ENCODE assay signal across 8 cellular contexts in genomic region chr3:128879991-128880390, GRCh38. TPM values are rescaled to one million over a fixed set of nuclear protein-coding genes. Genes with fewer than 3 reads are reported as not detected.
A peak's percentile ranks its signal among the peaks of the same experiment; 100 is the strongest.
DNase-seq lines count a peak whose midpoint lies in the region; ATAC-seq, FAIRE-seq and TF ChIP-seq lines count a peak whose summit lies in the region.

No MANE protein-coding gene starts in this region.

- H3K27ac Mint-ChIP-seq in Caco-2 (ENCODE audit: unreplicated experiment) (peak overlapping the region; percentile 87), osteocyte (ENCODE audit: unreplicated experiment) (peak overlapping the region; percentile 96)

- TSS peak; percentile 47 for BruUV-seq in Caco-2 (replicated peaks; lab: Mats Ljungman, UMichigan)

- H3K27me3 ChIP-seq in Caco-2 (replicated peaks; ENCODE audit: control insufficient read depth, insufficient read depth, low read length) (no peaks in the 10 kb centered on the region), OCI-LY3 (ENCODE audit: low read depth, low read length) (no peaks in the 10 kb centered on the region), endocrine pancreas (ENCODE audit: control insufficient read depth, insufficient read depth, low read length) (no peaks in the 10 kb centered on the region)

- no peaks in the 10 kb centered on the region for H3K9me3 ChIP-seq in Caco-2
- no peaks in the 10 kb centered on the region for H3K9me3 ChIP-seq in OCI-LY3 (ENCODE audit: insufficient read depth, low read length)
- no peaks in the 10 kb centered on the region for H3K9me3 ChIP-seq in endocrine pancreas (ENCODE audit: control insufficient read depth, low read length)

- peaks cover 56% of the 10 kb centered on the region for H3K36me3 Mint-ChIP-seq in Caco-2 (ENCODE audit: insufficient read depth, unreplicated experiment)
- H3K36me3 Mint-ChIP-seq in osteocyte (ENCODE audit: unreplicated experiment) = peaks cover 10% of the 10 kb centered on the region

- peaks cover 72% of the 10 kb centered on the region for H3K79me2 ChIP-seq in OCI-LY3 (ENCODE audit: low read length)

- POLR2A ChIA-PET in Caco-2 (lab: Charles Lee) = interaction anchor here (0.9 to 1.9 kb wide), 3 partner anchors 9 to 756 kb away, joined by 3 to 12 read pairs (median 6); partner anchors contain the start of gene RUVBL1

- H3K27ac ChIP-seq in OCI-LY3 (ENCODE audit: low read length) = peak overlapping the region; percentile 48

- peak overlapping the region; percentile 85 for H2AFZ ChIP-seq in OCI-LY3 (ENCODE audit: low read depth, low read length)

- ATAC-seq in HG03045 (IDR thresholded peaks at IDR 0.05; ENCODE audit: unreplicated experiment) (no peak), HG03280 (IDR thresholded peaks at IDR 0.05; ENCODE audit: unreplicated experiment) (no peak)

- TF ChIP-seq CTCF in Caco-2 (IDR thresholded peaks at IDR 0.05; ENCODE audit: insufficient read depth in 1 of 2, low read depth in 1 of 2, low read length in 1 of 2, severe bottlenecking in 1 of 2, unreplicated experiment in 1 of 2) (no peak), OCI-LY3 (IDR thresholded peaks at IDR 0.05; ENCODE audit: low read depth, low read length) (no peak), osteocyte (IDR thresholded peaks at IDR 0.05) (no peak)

- H3K9ac ChIP-seq in OCI-LY3 (ENCODE audit: low read length) (peak overlapping the region; percentile 97), endocrine pancreas (ENCODE audit: control insufficient read depth, insufficient read depth, low read length) (peak overlapping the region; percentile 94)

- H3K9me3 Mint-ChIP-seq in Caco-2 (ENCODE audit: unreplicated experiment) (no peaks in the 10 kb centered on the region), osteocyte (ENCODE audit: unreplicated experiment) (no peaks in the 10 kb centered on the region)

- H3K4me3 ChIP-seq in Caco-2 (ENCODE audit: low read depth, low read length) = peak overlapping the region; percentile 89
- peak overlapping the region; percentile 96 for H3K4me3 ChIP-seq in OCI-LY3 (ENCODE audit: low read length)
- H3K4me3 ChIP-seq in endocrine pancreas (ENCODE audit: control insufficient read depth, insufficient read depth, low read length) = peak overlapping the region; percentile 77

- peak overlapping the region; percentile 79 for H3K4me3 Mint-ChIP-seq in Caco-2 (ENCODE audit: unreplicated experiment)
- H3K4me3 Mint-ChIP-seq in osteocyte (ENCODE audit: unreplicated experiment) = peak overlapping the region; percentile 87

- intact Hi-C loops in Caco-2 (cut with micrococcal nuclease; ENCODE audit: unreplicated experiment) = no loop called here

- FAIRE-seq in HTR-8/SVneo (lab: Jason Lieb, UNC) = no peak

- CTCF ChIA-PET in Caco-2 (lab: Charles Lee) = interaction anchor here (3.1 kb wide), 1 partner anchor 200 kb away, joined by 14 read pairs; no protein-coding TSS in a partner anchor

- H3K36me3 ChIP-seq in Caco-2 (ENCODE audit: control insufficient read depth, insufficient read depth, low read length) (peaks cover 4% of the 10 kb centered on the region), OCI-LY3 (replicated peaks; ENCODE audit: low read depth, low read length) (peaks cover 32% of the 10 kb centered on the region), endocrine pancreas (ENCODE audit: control insufficient read depth, insufficient read depth, low read length) (no peaks in the 10 kb centered on the region)

- H3K4me1 Mint-ChIP-seq in Caco-2 (ENCODE audit: low read depth, unreplicated experiment) (peaks cover 30% of the 10 kb centered on the region), osteocyte (ENCODE audit: unreplicated experiment) (peaks cover 44% of the 10 kb centered on the region)

- H3K27me3 Mint-ChIP-seq in Caco-2 (ENCODE audit: insufficient read depth, unreplicated experiment) (no peaks in the 10 kb centered on the region), osteocyte (ENCODE audit: unreplicated experiment) (peaks cover 2% of the 10 kb centered on the region)

- H4K20me1 ChIP-seq in OCI-LY3 (ENCODE audit: insufficient read depth, low read length) = no peaks in the 10 kb centered on the region

- peak overlapping the region; percentile 99 for H3K4me2 ChIP-seq in OCI-LY3 (ENCODE audit: low read length)

- DNase-seq in Caco-2 (peak in 1 of 2 experiments; percentile 14), osteocyte (ENCODE audit: extremely low spot score, unreplicated experiment) (no peak), HTR-8/SVneo (ENCODE audit: insufficient read length, low spot score) (no peak), EL (no peak)

- H3K4me1 ChIP-seq in Caco-2 (peaks cover 22% of the 10 kb centered on the region), OCI-LY3 (ENCODE audit: low read length) (peaks cover 15% of the 10 kb centered on the region), endocrine pancreas (ENCODE audit: control insufficient read depth, insufficient read depth, low read length) (no peaks in the 10 kb centered on the region)

RNA-seq across cellular contexts. Expression of gene ACAD9, which starts 0.6 kb away (rescaled TPM):
- 60.0 and 60.7 TPM in 2 replicates for total RNA-seq in Caco-2 (2022)
- total RNA-seq in osteocyte = 45.4 and 50.8 TPM in 2 replicates
